In genomic region chr7:2354173-2355078, GRCh38 we compare ENCODE assay signal across 1 cellular context.
TF ChIP-seq lines count a peak whose summit lies in the region.

EIF3B (plus strand) TSS chr7:2354827; CDS start chr7:2354922, 95 bp downstream.

TF ChIP-seq in K562, 482 proteins besides CTCF, POLR2A, EP300 and RAD21 (continued from another document and continues in another):
- TF ChIP-seq BCLAF1 (IDR thresholded peaks at IDR 0.05; ENCODE audit: borderline replicate concordance in 1 of 2, control insufficient read depth in 1 of 2, low read depth in 2 of 2, low read length in 1 of 2) = peak in 1 of 2 experiments; percentile 98; a peak in 2 of 4 replicates
- TF ChIP-seq ARID3B (CRISPR knock-in tag; IDR thresholded peaks at IDR 0.05; ENCODE audit: borderline replicate concordance) = no peak
- no peak for TF ChIP-seq POU5F1 (IDR thresholded peaks at IDR 0.05; ENCODE audit: borderline replicate concordance, low read depth, low read length, partially characterized antibody)
- peak in 1 of 2 experiments; percentile 2; a peak in 2 of 4 replicates for TF ChIP-seq TEAD1 (CRISPR knock-in tag; IDR thresholded peaks at IDR 0.05)
- no peak for TF ChIP-seq TGIF2 (CRISPR knock-in tag; IDR thresholded peaks at IDR 0.05)
- TF ChIP-seq HOMEZ (CRISPR knock-in tag; IDR thresholded peaks at IDR 0.05) = no peak
- no peak for TF ChIP-seq ZNF174 (CRISPR knock-in tag; IDR thresholded peaks at IDR 0.05)
- no peak for TF ChIP-seq NR2F6 (CRISPR knock-in tag; IDR thresholded peaks at IDR 0.05)
- TF ChIP-seq MXI1 (IDR thresholded peaks at IDR 0.05; ENCODE audit: low read depth, low read length) = peak; percentile 79
- TF ChIP-seq MAX (CRISPR knock-in tag; IDR thresholded peaks at IDR 0.05) = peak; percentile 87
- peak; percentile 84; the same call in 1 of the 2 replicates for TF ChIP-seq PHF8 (IDR thresholded peaks at IDR 0.05; ENCODE audit: borderline replicate concordance, low read length)
- no peak for TF ChIP-seq HDAC8 (tag; IDR thresholded peaks at IDR 0.05)
- TF ChIP-seq MAZ (CRISPR knock-in tag; conservative IDR thresholded peaks at IDR 0.05 in 1 of 2, IDR thresholded peaks at IDR 0.05 in 1 of 2) = peak; percentile 3 to 8; a peak in 2 of 4 replicates
- peak; percentile 79 to 100 for TF ChIP-seq FOXK2 (conservative IDR thresholded peaks at IDR 0.05 in 1 of 2, IDR thresholded peaks at IDR 0.05 in 1 of 2; ENCODE audit: low read depth in 2 of 2)
- peak; percentile 52 for TF ChIP-seq SMAD1 (IDR thresholded peaks at IDR 0.05; ENCODE audit: low read depth, low read length, partially characterized antibody)
- peak; percentile 82 for TF ChIP-seq CREB3L1 (IDR thresholded peaks at IDR 0.05; ENCODE audit: borderline replicate concordance, low read depth)
- TF ChIP-seq HNRNPL (IDR thresholded peaks at IDR 0.05; ENCODE audit: low read depth, low read length) = 0 out of 2 replicates have a peak, but pooled peaks have one; percentile 10
- 0 out of 2 replicates have a peak, but pooled peaks have one; percentile 11 for TF ChIP-seq ZFPM2 (CRISPR knock-in tag; IDR thresholded peaks at IDR 0.05)
- peak; percentile 80; the same call in 1 of the 2 replicates for TF ChIP-seq KLF6 (CRISPR knock-in tag; IDR thresholded peaks at IDR 0.05; ENCODE audit: borderline replicate concordance)
- TF ChIP-seq ZNF143 (CRISPR knock-in tag; IDR thresholded peaks at IDR 0.05) = peak; percentile 77
- TF ChIP-seq HES1 (IDR thresholded peaks at IDR 0.05; ENCODE audit: low read depth) = peak; percentile 6; the same call in 1 of the 2 replicates
- peak; percentile 59; the same call in 1 of the 2 replicates for TF ChIP-seq HCFC1 (IDR thresholded peaks at IDR 0.05; ENCODE audit: low read depth, low read length)
- TF ChIP-seq ZNF57 (CRISPR knock-in tag; IDR thresholded peaks at IDR 0.05) = no peak
- peak; percentile 73 for TF ChIP-seq NFRKB (IDR thresholded peaks at IDR 0.05; ENCODE audit: low read depth)
- TF ChIP-seq TAF9B (IDR thresholded peaks at IDR 0.05; ENCODE audit: partially characterized antibody) = peak; percentile 64
- TF ChIP-seq FOXP4 (CRISPR knock-in tag; IDR thresholded peaks at IDR 0.05; ENCODE audit: borderline replicate concordance) = 0 out of 2 replicates have a peak, but pooled peaks have one; percentile 38
- 0 out of 2 replicates have a peak, but pooled peaks have one; percentile 2 for TF ChIP-seq ZNF224 (CRISPR knock-in tag; IDR thresholded peaks at IDR 0.05)
- TF ChIP-seq ZNF3 (CRISPR knock-in tag; IDR thresholded peaks at IDR 0.05) = no peak
- TF ChIP-seq MXD1 (CRISPR knock-in tag; IDR thresholded peaks at IDR 0.05; ENCODE audit: borderline replicate concordance, poor library complexity, severe bottlenecking) = peak; percentile 97
- 0 out of 2 replicates have a peak, but pooled peaks have one; percentile 10 for TF ChIP-seq BACH1 (tag; IDR thresholded peaks at IDR 0.05)
- TF ChIP-seq ZNF140 (CRISPR knock-in tag; IDR thresholded peaks at IDR 0.05) = no peak
- 0 out of 2 replicates have a peak, but pooled peaks have one; percentile 19 for TF ChIP-seq ERF (CRISPR knock-in tag; IDR thresholded peaks at IDR 0.05)
- no peak for TF ChIP-seq FOXA3 (CRISPR knock-in tag; conservative IDR thresholded peaks at IDR 0.05 in 1 of 2, IDR thresholded peaks at IDR 0.05 in 1 of 2)
- TF ChIP-seq SIX5 (IDR thresholded peaks at IDR 0.05; ENCODE audit: borderline replicate concordance in 1 of 2, insufficient read depth in 1 of 2, low read depth in 1 of 2, low read length in 2 of 2) = peak; percentile 45 to 52; a peak in 3 of 4 replicates
- peak; percentile 66 for TF ChIP-seq L3MBTL2 (IDR thresholded peaks at IDR 0.05)
- no peak for TF ChIP-seq ZBTB2 (IDR thresholded peaks at IDR 0.05)
- TF ChIP-seq ESRRA (IDR thresholded peaks at IDR 0.05; ENCODE audit: borderline replicate concordance, low read depth) = no peak; the same call in 1 of the 2 replicates
- TF ChIP-seq ZNF76 (CRISPR knock-in tag; IDR thresholded peaks at IDR 0.05; ENCODE audit: borderline replicate concordance) = peak; percentile 84; the same call in 1 of the 2 replicates
- TF ChIP-seq SREBF1 (IDR thresholded peaks at IDR 0.05; ENCODE audit: borderline replicate concordance, low read depth, low read length) = peak; percentile 84
- peak; percentile 60 to 87 for TF ChIP-seq AFF1 (IDR thresholded peaks at IDR 0.05; ENCODE audit: low read depth in 1 of 2, partially characterized antibody in 2 of 2)
- no peak for TF ChIP-seq SMARCB1 (IDR thresholded peaks at IDR 0.05; ENCODE audit: insufficient read length, low read depth)
- TF ChIP-seq TAF1 (IDR thresholded peaks at IDR 0.05; ENCODE audit: control insufficient read depth, extremely low read depth, insufficient read depth, low read length, severe bottlenecking) = peak; percentile 84
